24 cellular contexts compared by ENCODE assay signal in the genomic region with DNA sequence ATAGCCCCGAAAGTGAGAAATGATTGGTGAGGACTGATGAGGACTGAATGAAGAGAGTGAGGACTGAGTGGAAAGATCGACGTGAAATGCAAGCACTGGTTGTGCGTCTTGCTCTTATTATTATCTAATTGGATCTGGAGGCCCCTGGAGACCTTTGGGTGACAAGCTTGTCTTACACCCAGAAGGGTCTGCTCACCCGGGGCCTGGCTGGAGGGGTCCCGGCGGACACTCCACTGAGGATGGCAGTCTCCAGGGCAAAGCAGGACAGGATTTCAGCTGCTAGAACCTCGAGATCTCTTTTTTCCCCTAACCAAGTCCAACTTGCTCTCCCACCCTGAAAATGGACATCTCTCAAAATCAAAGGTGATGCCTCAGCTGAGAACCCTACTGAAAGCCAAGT.
"Had no signal": no experiment of that assay in that cellular context is flagged by ENCODE, and none has a peak within 500 bp of the region (broad histone marks: within the 10 kb centered on the region; RNA-seq: fewer than 3 reads in every experiment).

No MANE protein-coding gene starts in this region.

- H3K36me3 Mint-ChIP-seq: stimulated activated effector memory CD8-positive, alpha-beta T cell treated with anti-CD3 and anti-CD28 coated beads, Interleukin-12 subunit alpha, Interleukin-12 subunit beta, amount 100 ng/mL, for 72 hours; stimulated activated memory B cell treated with anti-CD40 and anti-IgM and Interleukin-4, amounts not matched to agents 10 μg/mL and 1 μg/mL and 100 μg/mL, for 72 hours; stimulated activated naive B cell treated with anti-CD40 and anti-IgM and Interleukin-4, amounts not matched to agents 10 μg/mL and 1 μg/mL and 100 μg/mL, for 72 hours; type B pancreatic cell had no signal

- ATAC-seq: stimulated activated effector memory CD8-positive, alpha-beta T cell treated with anti-CD3 and anti-CD28 coated beads, Interleukin-12 subunit alpha, Interleukin-12 subunit beta, amount 100 ng/mL, for 72 hours; stimulated activated memory B cell treated with anti-CD40 and anti-IgM and Interleukin-4, amounts not matched to agents 10 μg/mL and 1 μg/mL and 100 μg/mL, for 72 hours; stimulated activated naive B cell treated with anti-CD40 and anti-IgM and Interleukin-4, amounts not matched to agents 10 μg/mL and 1 μg/mL and 100 μg/mL, for 72 hours; stimulated activated naive CD8-positive, alpha-beta T cell treated with anti-CD3 and anti-CD28 coated beads, Interleukin-15, amount 100 ng/mL, for 72 hours; stimulated activated naive CD8-positive, alpha-beta T cell treated with anti-CD3 and anti-CD28 coated beads, Interleukin-15, Interleukin-2, amounts not matched to agents 100 U/mL and 50 U/mL, for 24 hours; upper lobe of right lung had no signal

- DNase-seq: stimulated activated CD4-positive, alpha-beta T cell treated with anti-CD3 and anti-CD28 coated beads, Interleukin-2, amount 100 ng/mL, for 48 hours; stimulated activated CD4-positive, alpha-beta T cell treated with anti-CD3 and anti-CD28 coated beads, Interleukin-4, amount 100 ng/mL, for 1 hour; stimulated activated CD4-positive, alpha-beta T cell treated with anti-CD3 and anti-CD28 coated beads, Interleukin-4, amount 100 ng/mL, for 24 hours; stimulated activated CD4-positive, alpha-beta T cell treated with anti-CD3 and anti-CD28 coated beads, Interleukin-4, amount 100 ng/mL, for 4 hours; stimulated activated CD8-positive, alpha-beta memory T cell treated with anti-CD3 and anti-CD28 coated beads, Interleukin-4, amount 100 ng/mL, for 48 hours; stimulated activated naive B cell treated with anti-CD40 and anti-IgM and Interleukin-4, amounts not matched to agents 10 μg/mL and 1 μg/mL and 100 μg/mL, for 72 hours; stimulated activated naive CD4-positive, alpha-beta T cell; stimulated activated naive CD4-positive, alpha-beta T cell treated with Interleukin-2 at 50 U/mL for 16 hours; stimulated activated naive CD8-positive, alpha-beta T cell treated with anti-CD3 and anti-CD28 coated beads, Interleukin-15, amount 100 ng/mL, for 72 hours; stimulated activated naive CD8-positive, alpha-beta T cell treated with anti-CD3 and anti-CD28 coated beads, Interleukin-15, Interleukin-2, amounts not matched to agents 100 U/mL and 50 U/mL, for 24 hours; stomach; substantia nigra; testis; thyroid gland; tibial artery; transverse colon; trophoblast cell; upper lobe of left lung; upper lobe of right lung; uterus had no signal

- H3K4me1 Mint-ChIP-seq: stimulated activated effector memory CD8-positive, alpha-beta T cell treated with anti-CD3 and anti-CD28 coated beads, Interleukin-12 subunit alpha, Interleukin-12 subunit beta, amount 100 ng/mL, for 72 hours; stimulated activated memory B cell treated with anti-CD40 and anti-IgM and Interleukin-4, amounts not matched to agents 10 μg/mL and 1 μg/mL and 100 μg/mL, for 72 hours; stimulated activated naive B cell treated with anti-CD40 and anti-IgM and Interleukin-4, amounts not matched to agents 10 μg/mL and 1 μg/mL and 100 μg/mL, for 72 hours; stimulated activated naive CD8-positive, alpha-beta T cell treated with anti-CD3 and anti-CD28 coated beads, Interleukin-15, amount 100 ng/mL, for 72 hours had no signal

- H3K27me3 Mint-ChIP-seq: stimulated activated memory B cell treated with anti-CD40 and anti-IgM and Interleukin-4, amounts not matched to agents 10 μg/mL and 1 μg/mL and 100 μg/mL, for 72 hours; stimulated activated naive B cell treated with anti-CD40 and anti-IgM and Interleukin-4, amounts not matched to agents 10 μg/mL and 1 μg/mL and 100 μg/mL, for 72 hours; stimulated activated naive CD8-positive, alpha-beta T cell treated with anti-CD3 and anti-CD28 coated beads, Interleukin-15, amount 100 ng/mL, for 72 hours had no signal

- H3K27ac Mint-ChIP-seq: stimulated activated effector memory CD8-positive, alpha-beta T cell treated with anti-CD3 and anti-CD28 coated beads, Interleukin-12 subunit alpha, Interleukin-12 subunit beta, amount 100 ng/mL, for 72 hours; stimulated activated memory B cell treated with anti-CD40 and anti-IgM and Interleukin-4, amounts not matched to agents 10 μg/mL and 1 μg/mL and 100 μg/mL, for 72 hours; stimulated activated naive B cell treated with anti-CD40 and anti-IgM and Interleukin-4, amounts not matched to agents 10 μg/mL and 1 μg/mL and 100 μg/mL, for 72 hours; stimulated activated naive CD8-positive, alpha-beta T cell treated with anti-CD3 and anti-CD28 coated beads, Interleukin-15, amount 100 ng/mL, for 72 hours; stimulated activated naive CD8-positive, alpha-beta T cell treated with anti-CD3 and anti-CD28 coated beads, Interleukin-15, Interleukin-2, amounts not matched to agents 100 ng/mL and 50 ng/mL, for 24 hours; type B pancreatic cell had no signal

- H3K4me3 Mint-ChIP-seq: stimulated activated effector memory CD8-positive, alpha-beta T cell treated with anti-CD3 and anti-CD28 coated beads, Interleukin-12 subunit alpha, Interleukin-12 subunit beta, amount 100 ng/mL, for 72 hours; stimulated activated memory B cell treated with anti-CD40 and anti-IgM and Interleukin-4, amounts not matched to agents 10 μg/mL and 1 μg/mL and 100 μg/mL, for 72 hours; stimulated activated naive B cell treated with anti-CD40 and anti-IgM and Interleukin-4, amounts not matched to agents 10 μg/mL and 1 μg/mL and 100 μg/mL, for 72 hours; stimulated activated naive CD8-positive, alpha-beta T cell treated with anti-CD3 and anti-CD28 coated beads, Interleukin-15, amount 100 ng/mL, for 72 hours; stimulated activated naive CD8-positive, alpha-beta T cell treated with anti-CD3 and anti-CD28 coated beads, Interleukin-15, Interleukin-2, amounts not matched to agents 100 ng/mL and 50 ng/mL, for 24 hours; type B pancreatic cell had no signal

- H3K9me3 Mint-ChIP-seq: stimulated activated memory B cell treated with anti-CD40 and anti-IgM and Interleukin-4, amounts not matched to agents 10 μg/mL and 1 μg/mL and 100 μg/mL, for 72 hours; stimulated activated naive B cell treated with anti-CD40 and anti-IgM and Interleukin-4, amounts not matched to agents 10 μg/mL and 1 μg/mL and 100 μg/mL, for 72 hours; stimulated activated naive CD8-positive, alpha-beta T cell treated with anti-CD3 and anti-CD28 coated beads, Interleukin-15, amount 100 ng/mL, for 72 hours; stimulated activated naive CD8-positive, alpha-beta T cell treated with anti-CD3 and anti-CD28 coated beads, Interleukin-15, Interleukin-2, amounts not matched to agents 100 ng/mL and 50 ng/mL, for 24 hours; type B pancreatic cell had no signal
